In the genomic region with DNA sequence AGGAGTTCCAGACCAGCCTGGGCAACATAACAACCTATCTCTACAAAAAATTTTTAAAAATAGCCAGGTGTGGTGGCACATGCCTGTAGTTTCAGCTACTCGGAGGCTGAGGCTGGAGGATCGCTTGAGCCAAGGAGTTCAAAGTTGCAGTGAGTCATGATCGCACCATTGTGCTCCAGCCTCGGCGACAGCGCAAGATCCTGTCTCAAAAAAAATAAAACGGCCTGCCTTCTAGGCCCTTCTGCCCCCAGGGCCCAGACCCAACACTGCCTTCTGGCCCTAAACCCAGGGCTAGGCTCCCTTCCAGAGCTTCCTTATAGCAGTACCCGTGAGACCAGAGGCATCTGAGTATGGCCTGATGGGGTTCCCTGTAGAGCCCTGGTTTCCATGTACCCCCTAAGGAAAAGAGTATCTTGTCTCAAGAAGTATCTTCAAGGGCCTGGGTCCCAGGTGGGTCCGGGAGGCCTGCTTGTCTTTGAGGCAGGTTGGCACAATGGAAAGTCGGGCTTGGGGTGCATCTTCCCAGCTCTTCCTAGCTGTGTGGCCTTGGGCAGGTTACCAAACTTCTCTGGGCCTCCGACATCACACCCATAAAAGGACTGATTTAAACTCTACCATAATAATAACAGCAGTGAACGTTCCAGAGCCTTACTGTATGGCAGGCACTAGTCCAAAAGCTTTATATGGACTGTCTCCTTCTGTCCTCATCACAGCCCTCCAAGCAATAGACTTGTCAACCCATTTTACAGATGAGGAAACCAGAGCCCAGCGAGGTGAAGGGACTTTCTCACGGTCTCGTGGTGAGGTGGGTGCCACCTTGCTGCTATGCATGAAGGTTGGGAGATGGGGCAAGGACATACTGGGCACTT, we compare ENCODE assay signal across 7 cellular contexts. TPM values are rescaled to one million over a fixed set of nuclear protein-coding genes. Genes with fewer than 3 reads are reported as not detected.
DNase-seq lines count a peak whose midpoint lies in the region; TF ChIP-seq lines count a peak whose summit lies in the region.
"Had no signal": no experiment of that assay in that cellular context is flagged by ENCODE, and none has a peak within 500 bp of the region (broad histone marks: within the 10 kb centered on the region; RNA-seq: fewer than 3 reads in every experiment).

No MANE protein-coding gene starts in this region.

- H3K4me1 ChIP-seq in hepatocyte (ENCODE audit: insufficient read depth): peaks cover 13% of the 10 kb centered on the region
- H3K4me1 ChIP-seq in tibial artery: peaks cover 10 to 87% (median 69%) of the 10 kb centered on the region in 4 donors

- H4K20me1 ChIP-seq in hepatocyte (ENCODE audit: insufficient read depth, poor library complexity, severe bottlenecking): no peaks in the 10 kb centered on the region

- H3K9me2 ChIP-seq in hepatocyte (replicated peaks; ENCODE audit: insufficient read depth): no peaks in the 10 kb centered on the region

- intact Hi-C loops in activated CD4-positive, alpha-beta memory T cell treated with anti-CD3 and anti-CD28 coated beads for 36 hours (cut with micrococcal nuclease): no loop called here
- intact Hi-C loops in tibial artery (cut with DNase I; ENCODE audit: low total_unique reads): no loop called here

- WGBS in hepatocyte (ENCODE audit: low lambda C conversion rate, missing lambda C conversion rate): 94% methylated on average over 15 of the region's 15 CpGs

- peak overlapping the region; percentile 48 for H3K4me2 ChIP-seq in hepatocyte

- POLR2A ChIA-PET in activated CD4-positive, alpha-beta memory T cell treated with anti-CD3 and anti-CD28 coated beads, Interleukin-2, amount 10 ng/mL, durations not matched to agents 7 days and 5 days (lab: Charles Lee): interaction anchor here (1.2 to 3.6 kb wide), 2 partner anchors 9 to 10 kb away, joined by 5 to 13 read pairs; a partner anchor contains a TSS
- POLR2A ChIA-PET in activated CD4-positive, alpha-beta memory T cell treated with anti-CD3 and anti-CD28 coated beads for 36 hours (lab: Charles Lee): no interaction called here

- peaks cover 72% of the 10 kb centered on the region for H3K4me1 Mint-ChIP-seq in activated CD4-positive, alpha-beta memory T cell treated with anti-CD3 and anti-CD28 coated beads, Interleukin-2, amount 10 ng/mL, durations not matched to agents 7 days and 5 days
- peaks cover 43% of the 10 kb centered on the region for H3K4me1 Mint-ChIP-seq in activated CD4-positive, alpha-beta memory T cell treated with anti-CD3 and anti-CD28 coated beads for 36 hours (ENCODE audit: low read depth)

- H3K36me3 ChIP-seq in hepatocyte (replicated peaks; ENCODE audit: insufficient read depth, low read depth) (no peaks in the 10 kb centered on the region), tibial artery (peaks cover 7 to 65% (median 41%) of the 10 kb centered on the region in 3 donors)

- H3K9me3 Mint-ChIP-seq in activated CD4-positive, alpha-beta memory T cell treated with anti-CD3 and anti-CD28 coated beads, Interleukin-2, amount 10 ng/mL, durations not matched to agents 7 days and 5 days: no peaks in the 10 kb centered on the region
- H3K9me3 Mint-ChIP-seq in activated CD4-positive, alpha-beta memory T cell treated with anti-CD3 and anti-CD28 coated beads for 36 hours: no peaks in the 10 kb centered on the region

- no peak for DNase-seq in activated CD4-positive, alpha-beta memory T cell treated with anti-CD3 and anti-CD28 coated beads, Interleukin-2, amount 10 ng/mL, durations not matched to agents 7 days and 5 days
- no peak for DNase-seq in activated CD4-positive, alpha-beta memory T cell treated with anti-CD3 and anti-CD28 coated beads for 36 hours
- DNase-seq in hepatocyte (ENCODE audit: low spot score) (no peak), tibial artery (peak in 1 of 2 donors; percentile 83), SKM-1 treated with dmso at 0.1 percent for 144 hours (lab: John Stamatoyannopoulos, UW; ENCODE audit: unreplicated experiment) (no peak)
- no peak for DNase-seq in stimulated activated naive CD4-positive, alpha-beta T cell treated with Interleukin-2 at 50 U/mL for 16 hours (lab: John Stamatoyannopoulos, UW)
- DNase-seq: NCI-H510A treated with DMSO at 0.1 percent for 48 hours had no signal

- no peak overlapping the region for H2AFZ ChIP-seq in hepatocyte

- peaks cover 37% of the 10 kb centered on the region for H3K79me2 ChIP-seq in hepatocyte

- H3K27ac ChIP-seq in hepatocyte: peak overlapping the region; percentile 34
- peak overlapping the region; percentile 89 to 94 for H3K27ac ChIP-seq in tibial artery

- H3K9me3 ChIP-seq in hepatocyte (ENCODE audit: low read depth) (no peaks in the 10 kb centered on the region), tibial artery (no peaks in the 10 kb centered on the region)

- H3K4me3 ChIP-seq in hepatocyte (no peak overlapping the region), tibial artery (no peak overlapping the region)

- CTCF ChIA-PET in activated CD4-positive, alpha-beta memory T cell treated with anti-CD3 and anti-CD28 coated beads, Interleukin-2, amount 10 ng/mL, durations not matched to agents 7 days and 5 days (lab: Charles Lee): interaction anchor here (1.1 kb wide), 1 partner anchor 13 kb away, joined by 5 read pairs; no protein-coding TSS in a partner anchor
- CTCF ChIA-PET in activated CD4-positive, alpha-beta memory T cell treated with anti-CD3 and anti-CD28 coated beads for 36 hours (lab: Charles Lee): interaction anchor here (2.1 kb wide), 1 partner anchor 37 kb away, joined by 6 read pairs; no protein-coding TSS in a partner anchor

- H3K27ac Mint-ChIP-seq in activated CD4-positive, alpha-beta memory T cell treated with anti-CD3 and anti-CD28 coated beads, Interleukin-2, amount 10 ng/mL, durations not matched to agents 7 days and 5 days: peak overlapping the region; percentile 65
- H3K27ac Mint-ChIP-seq in activated CD4-positive, alpha-beta memory T cell treated with anti-CD3 and anti-CD28 coated beads for 36 hours: no peak overlapping the region

- H3K36me3 Mint-ChIP-seq in activated CD4-positive, alpha-beta memory T cell treated with anti-CD3 and anti-CD28 coated beads, Interleukin-2, amount 10 ng/mL, durations not matched to agents 7 days and 5 days (ENCODE audit: low read depth): peaks cover 61% of the 10 kb centered on the region
- H3K36me3 Mint-ChIP-seq in activated CD4-positive, alpha-beta memory T cell treated with anti-CD3 and anti-CD28 coated beads for 36 hours: peaks cover 12% of the 10 kb centered on the region

- no peaks in the 10 kb centered on the region for H3K27me3 Mint-ChIP-seq in activated CD4-positive, alpha-beta memory T cell treated with anti-CD3 and anti-CD28 coated beads, Interleukin-2, amount 10 ng/mL, durations not matched to agents 7 days and 5 days
- no peaks in the 10 kb centered on the region for H3K27me3 Mint-ChIP-seq in activated CD4-positive, alpha-beta memory T cell treated with anti-CD3 and anti-CD28 coated beads for 36 hours

- H3K4me3 Mint-ChIP-seq in activated CD4-positive, alpha-beta memory T cell treated with anti-CD3 and anti-CD28 coated beads, Interleukin-2, amount 10 ng/mL, durations not matched to agents 7 days and 5 days: no peak overlapping the region
- no peak overlapping the region for H3K4me3 Mint-ChIP-seq in activated CD4-positive, alpha-beta memory T cell treated with anti-CD3 and anti-CD28 coated beads for 36 hours

- TF ChIP-seq CTCF in hepatocyte (IDR thresholded peaks at IDR 0.05; ENCODE audit: poor library complexity): no peak
- no peak for TF ChIP-seq CTCF in tibial artery (IDR thresholded peaks at IDR 0.05)

- H3K27me3 ChIP-seq in hepatocyte (no peaks in the 10 kb centered on the region), tibial artery (no peaks in the 10 kb centered on the region)

RNA-seq across cellular contexts. Expression of a gene that starts 9.7 kb away (rescaled TPM):
- total RNA-seq in activated CD4-positive, alpha-beta memory T cell treated with anti-CD3 and anti-CD28 coated beads, Interleukin-2, amount 10 ng/mL, durations not matched to agents 7 days and 5 days: 10 to 100 TPM; 37.1 to 38.1 TPM
- 10 to 100 TPM; 18.0 to 18.7 TPM for total RNA-seq in activated CD4-positive, alpha-beta memory T cell treated with anti-CD3 and anti-CD28 coated beads for 36 hours
- 28.8 and 30.7 TPM in 2 replicates for total RNA-seq in hepatocyte
- polyA plus RNA-seq in hepatocyte: 46.8 and 55.6 TPM in 2 replicates

RNA-seq across cellular contexts. Expression of a gene that starts 9.8 kb away (rescaled TPM):
- 10 to 100 TPM; 12.7 to 14.8 TPM for total RNA-seq in activated CD4-positive, alpha-beta memory T cell treated with anti-CD3 and anti-CD28 coated beads, Interleukin-2, amount 10 ng/mL, durations not matched to agents 7 days and 5 days
- total RNA-seq in activated CD4-positive, alpha-beta memory T cell treated with anti-CD3 and anti-CD28 coated beads for 36 hours: 10 to 100 TPM; 15.9 to 18.1 TPM
- 5.1 and 7.9 TPM in 2 replicates for total RNA-seq in hepatocyte
- 8.4 and 8.7 TPM in 2 replicates for polyA plus RNA-seq in hepatocyte

RNA-seq across cellular contexts. Expression of a gene that starts 29.2 kb away (rescaled TPM):
- total RNA-seq in activated CD4-positive, alpha-beta memory T cell treated with anti-CD3 and anti-CD28 coated beads, Interleukin-2, amount 10 ng/mL, durations not matched to agents 7 days and 5 days: 1 to 10 TPM; 1.1 to 1.4 TPM
- under 1 TPM; 0.34 to 0.88 TPM for total RNA-seq in activated CD4-positive, alpha-beta memory T cell treated with anti-CD3 and anti-CD28 coated beads for 36 hours
- total RNA-seq in hepatocyte: 12.6 and 20.3 TPM in 2 replicates
- 25.7 and 32.3 TPM in 2 replicates for polyA plus RNA-seq in hepatocyte

RNA-seq across cellular contexts. Expression of a gene that starts 55.8 kb away (rescaled TPM):
- total RNA-seq in activated CD4-positive, alpha-beta memory T cell treated with anti-CD3 and anti-CD28 coated beads, Interleukin-2, amount 10 ng/mL, durations not matched to agents 7 days and 5 days: 1 to 10 TPM; 7.0 TPM
- total RNA-seq in activated CD4-positive, alpha-beta memory T cell treated with anti-CD3 and anti-CD28 coated beads for 36 hours: 1 to 10 TPM; 5.7 to 6.7 TPM
- 30.2 and 34.2 TPM in 2 replicates for total RNA-seq in hepatocyte
- 37.4 and 45.0 TPM in 2 replicates for polyA plus RNA-seq in hepatocyte

RNA-seq across cellular contexts. Expression of a gene that starts 55.9 kb away (rescaled TPM):
- total RNA-seq in activated CD4-positive, alpha-beta memory T cell treated with anti-CD3 and anti-CD28 coated beads, Interleukin-2, amount 10 ng/mL, durations not matched to agents 7 days and 5 days: 10 to 100 TPM; 65.8 to 73.6 TPM
- total RNA-seq in activated CD4-positive, alpha-beta memory T cell treated with anti-CD3 and anti-CD28 coated beads for 36 hours: 100 to 1,000 TPM; 121 to 124 TPM
- total RNA-seq in hepatocyte: 24.4 and 28.1 TPM in 2 replicates
- 28.1 and 31.2 TPM in 2 replicates for polyA plus RNA-seq in hepatocyte
